ENCODE assay signal across 1 cellular context in the genomic region with DNA sequence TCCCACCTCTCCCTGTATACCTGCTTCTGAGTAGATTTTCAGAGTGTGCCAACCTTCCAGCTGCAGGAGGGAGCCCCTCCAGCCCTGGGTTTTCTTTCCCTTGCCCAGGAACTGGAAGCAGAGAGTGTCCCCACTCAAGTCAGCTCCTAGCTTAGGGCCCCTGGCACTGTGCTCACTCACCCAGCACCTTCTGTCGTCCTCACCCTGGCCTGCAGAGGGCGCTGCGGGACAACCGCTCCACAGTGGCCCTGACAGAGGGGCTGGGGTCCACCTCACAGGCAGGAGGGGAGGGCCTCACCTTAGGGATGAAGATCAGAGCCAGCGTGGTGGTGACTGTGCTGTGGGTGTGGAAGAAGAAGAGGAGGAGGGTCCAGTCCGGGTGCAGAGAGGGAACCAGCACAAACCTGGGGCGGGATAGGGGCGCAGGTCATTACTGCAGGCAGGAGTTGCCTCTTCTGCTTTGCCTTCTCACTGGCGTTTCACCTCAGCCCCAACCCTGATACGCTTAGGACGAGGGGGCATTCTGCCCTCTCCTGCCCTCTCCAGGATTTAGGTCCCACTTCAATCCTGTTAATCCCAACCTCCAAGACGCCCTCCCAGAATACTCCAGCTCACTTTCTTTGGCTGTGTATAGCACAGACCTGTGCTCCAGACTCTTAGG.
TF ChIP-seq lines count a peak whose summit lies in the region.

No MANE protein-coding gene starts in this region.

TF ChIP-seq in H1, 55 proteins besides CTCF, POLR2A, EP300 and RAD21:
- TF ChIP-seq GABPA (IDR thresholded peaks at IDR 0.05; ENCODE audit: borderline replicate concordance, insufficient read depth, low read length) = peak; percentile 42; the same call in 1 of the 2 replicates
- 0 out of 2 replicates have a peak, but pooled peaks have one; percentile 38 for TF ChIP-seq CHD2 (IDR thresholded peaks at IDR 0.05; ENCODE audit: low read length)
- no peak for TF ChIP-seq BRCA1 (IDR thresholded peaks at IDR 0.05; ENCODE audit: low read depth, low read length)
- TF ChIP-seq SP1 (IDR thresholded peaks at IDR 0.05; ENCODE audit: low read depth, low read length) = no peak
- TF ChIP-seq, protein P1, sequence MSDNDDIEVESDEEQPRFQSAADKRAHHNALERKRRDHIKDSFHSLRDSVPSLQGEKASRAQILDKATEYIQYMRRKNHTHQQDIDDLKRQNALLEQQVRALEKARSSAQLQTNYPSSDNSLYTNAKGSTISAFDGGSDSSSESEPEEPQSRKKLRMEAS (IDR thresholded peaks at IDR 0.05) = 0 out of 2 replicates have a peak, but pooled peaks have one; percentile 35
- peak in 1 of 2 experiments; percentile 53; a peak in 1 of 4 replicates for TF ChIP-seq SIN3A (conservative IDR thresholded peaks at IDR 0.05 in 1 of 2, IDR thresholded peaks at IDR 0.05 in 1 of 2; ENCODE audit: low read depth in 1 of 2, low read length in 2 of 2)
- peak; percentile 13; the same call in 1 of the 2 replicates for TF ChIP-seq GTF2F1 (IDR thresholded peaks at IDR 0.05; ENCODE audit: borderline replicate concordance, low read depth, low read length)
- no peak for TF ChIP-seq KDM5A (IDR thresholded peaks at IDR 0.05; ENCODE audit: low read length)
